ENCODE assay signal across 1 cellular context in the genomic region with DNA sequence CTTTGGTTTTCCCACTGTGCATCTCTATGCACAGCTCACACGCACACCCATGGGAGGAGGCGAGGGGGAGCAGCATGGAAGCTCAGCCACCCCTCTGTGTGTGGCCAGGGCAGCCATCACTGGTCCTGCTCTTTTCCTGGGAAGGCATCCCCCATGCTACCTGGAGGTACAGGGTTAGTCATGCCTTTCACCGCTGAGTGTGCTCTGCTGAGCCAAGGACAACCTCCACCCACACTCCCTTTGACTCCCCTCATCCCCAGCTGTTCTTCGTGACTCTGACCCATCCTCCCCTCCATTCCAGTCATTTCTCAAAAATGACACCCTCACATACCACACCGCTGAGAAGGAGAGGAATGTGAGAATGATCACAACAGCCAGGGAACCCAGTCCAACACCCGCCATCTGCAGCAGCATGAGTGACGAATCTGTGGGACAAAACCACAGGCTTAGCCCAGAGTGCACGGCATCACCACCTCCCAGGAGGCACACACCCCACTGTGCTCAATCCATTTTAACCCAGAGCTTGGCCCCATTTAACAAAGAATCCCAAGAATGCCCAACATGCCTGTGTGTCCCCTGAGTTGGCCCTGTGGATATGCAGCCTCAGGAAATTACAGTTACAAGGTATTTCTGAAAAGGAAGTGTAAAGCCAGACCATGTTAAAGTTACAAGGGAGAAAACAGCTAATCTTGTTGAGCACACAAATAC.
TF ChIP-seq lines count a peak whose summit lies in the region.

No MANE protein-coding gene starts in this region.

TF ChIP-seq in GM23338, 12 proteins besides CTCF, POLR2A, EP300 and RAD21 (continued from another document):
- TF ChIP-seq, protein P1, sequence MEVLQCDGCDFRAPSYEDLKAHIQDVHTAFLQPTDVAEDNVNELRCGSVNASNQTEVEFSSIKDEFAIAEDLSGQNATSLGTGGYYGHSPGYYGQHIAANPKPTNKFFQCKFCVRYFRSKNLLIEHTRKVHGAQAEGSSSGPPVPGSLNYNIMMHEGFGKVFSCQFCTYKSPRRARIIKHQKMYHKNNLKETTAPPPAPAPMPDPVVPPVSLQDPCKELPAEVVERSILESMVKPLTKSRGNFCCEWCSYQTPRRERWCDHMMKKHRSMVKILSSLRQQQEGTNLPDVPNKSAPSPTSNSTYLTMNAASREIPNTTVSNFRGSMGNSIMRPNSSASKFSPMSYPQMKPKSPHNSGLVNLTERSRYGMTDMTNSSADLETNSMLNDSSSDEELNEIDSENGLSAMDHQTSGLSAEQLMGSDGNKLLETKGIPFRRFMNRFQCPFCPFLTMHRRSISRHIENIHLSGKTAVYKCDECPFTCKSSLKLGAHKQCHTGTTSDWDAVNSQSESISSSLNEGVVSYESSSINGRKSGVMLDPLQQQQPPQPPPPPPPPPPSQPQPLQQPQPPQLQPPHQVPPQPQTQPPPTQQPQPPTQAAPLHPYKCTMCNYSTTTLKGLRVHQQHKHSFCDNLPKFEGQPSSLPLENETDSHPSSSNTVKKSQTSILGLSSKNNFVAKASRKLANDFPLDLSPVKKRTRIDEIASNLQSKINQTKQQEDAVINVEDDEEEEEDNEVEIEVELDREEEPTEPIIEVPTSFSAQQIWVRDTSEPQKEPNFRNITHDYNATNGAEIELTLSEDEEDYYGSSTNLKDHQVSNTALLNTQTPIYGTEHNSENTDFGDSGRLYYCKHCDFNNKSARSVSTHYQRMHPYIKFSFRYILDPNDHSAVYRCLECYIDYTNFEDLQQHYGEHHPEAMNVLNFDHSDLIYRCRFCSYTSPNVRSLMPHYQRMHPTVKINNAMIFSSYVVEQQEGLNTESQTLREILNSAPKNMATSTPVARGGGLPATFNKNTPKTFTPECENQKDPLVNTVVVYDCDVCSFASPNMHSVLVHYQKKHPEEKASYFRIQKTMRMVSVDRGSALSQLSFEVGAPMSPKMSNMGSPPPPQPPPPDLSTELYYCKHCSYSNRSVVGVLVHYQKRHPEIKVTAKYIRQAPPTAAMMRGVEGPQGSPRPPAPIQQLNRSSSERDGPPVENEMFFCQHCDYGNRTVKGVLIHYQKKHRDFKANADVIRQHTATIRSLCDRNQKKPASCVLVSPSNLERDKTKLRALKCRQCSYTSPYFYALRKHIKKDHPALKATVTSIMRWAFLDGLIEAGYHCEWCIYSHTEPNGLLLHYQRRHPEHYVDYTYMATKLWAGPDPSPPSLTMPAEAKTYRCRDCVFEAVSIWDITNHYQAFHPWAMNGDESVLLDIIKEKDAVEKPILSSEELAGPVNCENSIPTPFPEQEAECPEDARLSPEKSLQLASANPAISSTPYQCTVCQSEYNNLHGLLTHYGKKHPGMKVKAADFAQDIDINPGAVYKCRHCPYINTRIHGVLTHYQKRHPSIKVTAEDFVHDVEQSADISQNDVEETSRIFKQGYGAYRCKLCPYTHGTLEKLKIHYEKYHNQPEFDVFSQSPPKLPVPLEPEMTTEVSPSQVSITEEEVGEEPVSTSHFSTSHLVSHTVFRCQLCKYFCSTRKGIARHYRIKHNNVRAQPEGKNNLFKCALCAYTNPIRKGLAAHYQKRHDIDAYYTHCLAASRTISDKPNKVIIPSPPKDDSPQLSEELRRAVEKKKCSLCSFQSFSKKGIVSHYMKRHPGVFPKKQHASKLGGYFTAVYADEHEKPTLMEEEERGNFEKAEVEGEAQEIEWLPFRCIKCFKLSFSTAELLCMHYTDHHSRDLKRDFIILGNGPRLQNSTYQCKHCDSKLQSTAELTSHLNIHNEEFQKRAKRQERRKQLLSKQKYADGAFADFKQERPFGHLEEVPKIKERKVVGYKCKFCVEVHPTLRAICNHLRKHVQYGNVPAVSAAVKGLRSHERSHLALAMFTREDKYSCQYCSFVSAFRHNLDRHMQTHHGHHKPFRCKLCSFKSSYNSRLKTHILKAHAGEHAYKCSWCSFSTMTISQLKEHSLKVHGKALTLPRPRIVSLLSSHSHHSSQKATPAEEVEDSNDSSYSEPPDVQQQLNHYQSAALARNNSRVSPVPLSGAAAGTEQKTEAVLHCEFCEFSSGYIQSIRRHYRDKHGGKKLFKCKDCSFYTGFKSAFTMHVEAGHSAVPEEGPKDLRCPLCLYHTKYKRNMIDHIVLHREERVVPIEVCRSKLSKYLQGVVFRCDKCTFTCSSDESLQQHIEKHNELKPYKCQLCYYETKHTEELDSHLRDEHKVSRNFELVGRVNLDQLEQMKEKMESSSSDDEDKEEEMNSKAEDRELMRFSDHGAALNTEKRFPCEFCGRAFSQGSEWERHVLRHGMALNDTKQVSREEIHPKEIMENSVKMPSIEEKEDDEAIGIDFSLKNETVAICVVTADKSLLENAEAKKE (CRISPR knock-in tag; IDR thresholded peaks at IDR 0.05), result no peak
- TF ChIP-seq JUNB (IDR thresholded peaks at IDR 0.05; ENCODE audit: unreplicated experiment) (no peak), CREB1 (CRISPR knock-in tag; IDR thresholded peaks at IDR 0.05; ENCODE audit: low read depth) (no peak)
